1 cellular context compared by ENCODE assay signal in the genomic region with DNA sequence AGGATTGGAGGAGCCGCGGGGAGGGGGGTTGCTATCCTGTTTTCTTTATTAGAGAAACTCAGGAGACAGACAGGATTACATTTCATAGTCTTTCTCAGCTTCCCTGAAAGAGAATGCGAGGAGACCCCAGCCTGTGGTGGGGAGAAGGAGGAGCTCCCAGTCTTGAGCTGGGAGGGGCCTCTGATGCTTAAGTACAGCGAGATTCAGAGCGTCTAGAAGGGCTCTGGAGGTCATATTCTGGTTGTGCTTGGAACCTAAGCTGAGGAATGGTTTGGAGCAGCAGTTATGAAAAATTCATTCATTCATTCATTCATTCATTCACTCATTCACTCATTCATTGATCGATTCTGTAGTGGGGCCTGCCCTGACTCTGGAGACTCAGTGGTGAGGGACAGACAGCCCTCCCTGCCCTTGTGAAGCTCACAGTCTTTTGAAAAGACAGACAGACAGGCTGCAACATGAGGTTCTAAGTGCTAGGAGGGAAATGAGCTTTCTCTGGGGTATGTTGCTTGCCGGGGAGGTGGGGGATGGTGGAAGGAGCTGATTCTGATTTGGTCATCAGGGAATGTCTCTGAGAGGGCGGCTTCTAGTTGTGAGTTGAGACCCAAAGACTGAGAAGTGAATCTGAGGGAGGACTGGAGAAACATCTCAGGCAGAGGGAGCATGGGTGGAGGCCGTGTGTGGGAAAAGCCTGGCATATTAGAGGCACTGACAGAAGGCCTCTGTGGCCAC.
TF ChIP-seq lines count a peak whose summit lies in the region.

No MANE protein-coding gene starts in this region.

TF ChIP-seq in HCT116, 20 proteins besides CTCF, POLR2A, EP300 and RAD21 (continued from another document):
- TF ChIP-seq TCF7L2 (IDR thresholded peaks at IDR 0.05; ENCODE audit: borderline replicate concordance, extremely low read depth, insufficient read depth, insufficient read length) (no peak), CEBPB (IDR thresholded peaks at IDR 0.05; ENCODE audit: low read depth) (no peak), SRF (IDR thresholded peaks at IDR 0.05; ENCODE audit: low read depth) (no peak), ZBTB33 (IDR thresholded peaks at IDR 0.05; ENCODE audit: extremely low read depth, insufficient replicate concordance, low read length) (no peak), EZH2 (IDR thresholded peaks at IDR 0.05) (no peak), YY1 (IDR thresholded peaks at IDR 0.05; ENCODE audit: extremely low read depth, insufficient replicate concordance, low read depth, low read length) (no peak), ZNF274 (IDR thresholded peaks at IDR 0.05; ENCODE audit: low read depth, low read length) (no peak), EZH2phosphoT487 (IDR thresholded peaks at IDR 0.05; ENCODE audit: borderline replicate concordance) (no peak)
- TF ChIP-seq, protein P1, sequence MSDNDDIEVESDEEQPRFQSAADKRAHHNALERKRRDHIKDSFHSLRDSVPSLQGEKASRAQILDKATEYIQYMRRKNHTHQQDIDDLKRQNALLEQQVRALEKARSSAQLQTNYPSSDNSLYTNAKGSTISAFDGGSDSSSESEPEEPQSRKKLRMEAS (IDR thresholded peaks at IDR 0.05), result no peak
- TF ChIP-seq, protein P2, sequence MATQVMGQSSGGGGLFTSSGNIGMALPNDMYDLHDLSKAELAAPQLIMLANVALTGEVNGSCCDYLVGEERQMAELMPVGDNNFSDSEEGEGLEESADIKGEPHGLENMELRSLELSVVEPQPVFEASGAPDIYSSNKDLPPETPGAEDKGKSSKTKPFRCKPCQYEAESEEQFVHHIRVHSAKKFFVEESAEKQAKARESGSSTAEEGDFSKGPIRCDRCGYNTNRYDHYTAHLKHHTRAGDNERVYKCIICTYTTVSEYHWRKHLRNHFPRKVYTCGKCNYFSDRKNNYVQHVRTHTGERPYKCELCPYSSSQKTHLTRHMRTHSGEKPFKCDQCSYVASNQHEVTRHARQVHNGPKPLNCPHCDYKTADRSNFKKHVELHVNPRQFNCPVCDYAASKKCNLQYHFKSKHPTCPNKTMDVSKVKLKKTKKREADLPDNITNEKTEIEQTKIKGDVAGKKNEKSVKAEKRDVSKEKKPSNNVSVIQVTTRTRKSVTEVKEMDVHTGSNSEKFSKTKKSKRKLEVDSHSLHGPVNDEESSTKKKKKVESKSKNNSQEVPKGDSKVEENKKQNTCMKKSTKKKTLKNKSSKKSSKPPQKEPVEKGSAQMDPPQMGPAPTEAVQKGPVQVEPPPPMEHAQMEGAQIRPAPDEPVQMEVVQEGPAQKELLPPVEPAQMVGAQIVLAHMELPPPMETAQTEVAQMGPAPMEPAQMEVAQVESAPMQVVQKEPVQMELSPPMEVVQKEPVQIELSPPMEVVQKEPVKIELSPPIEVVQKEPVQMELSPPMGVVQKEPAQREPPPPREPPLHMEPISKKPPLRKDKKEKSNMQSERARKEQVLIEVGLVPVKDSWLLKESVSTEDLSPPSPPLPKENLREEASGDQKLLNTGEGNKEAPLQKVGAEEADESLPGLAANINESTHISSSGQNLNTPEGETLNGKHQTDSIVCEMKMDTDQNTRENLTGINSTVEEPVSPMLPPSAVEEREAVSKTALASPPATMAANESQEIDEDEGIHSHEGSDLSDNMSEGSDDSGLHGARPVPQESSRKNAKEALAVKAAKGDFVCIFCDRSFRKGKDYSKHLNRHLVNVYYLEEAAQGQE (IDR thresholded peaks at IDR 0.05; ENCODE audit: low read depth), result no peak
